In genomic region chr22:49913446-49913845, GRCh38 we compare ENCODE assay signal across 16 cellular contexts. TPM values are rescaled to one million over a fixed set of nuclear protein-coding genes. Genes with fewer than 3 reads are reported as not detected.
A peak's percentile ranks its signal among the peaks of the same experiment; 100 is the strongest.
DNase-seq lines count a peak whose midpoint lies in the region; ATAC-seq, FAIRE-seq and TF ChIP-seq lines count a peak whose summit lies in the region.
"Had no signal": no experiment of that assay in that cellular context is flagged by ENCODE, and none has a peak within 500 bp of the region (broad histone marks: within the 10 kb centered on the region; RNA-seq: fewer than 3 reads in every experiment).

No MANE protein-coding gene starts in this region.

- no peak overlapping the region for H3K27ac ChIP-seq in CD4-positive, CD25-positive, alpha-beta regulatory T cell (ENCODE audit: insufficient read depth, low read length, poor library complexity, severe bottlenecking)
- no peak overlapping the region for H3K27ac ChIP-seq in kidney (ENCODE audit: low read depth in 2 of 2, low read length in 2 of 2)
- H3K27ac ChIP-seq: GM23248, HL-60 had no signal

- no peak for DNase-seq in CD4-positive, CD25-positive, alpha-beta regulatory T cell
- DNase-seq in kidney (peak; percentile 35), neural crest cell (ENCODE audit: low read depth, low spot score) (no peak), sciatic nerve (ENCODE audit: low spot score) (no peak)
- DNase-seq: BE2C; C1 segment of cervical spinal cord; Caco-2; CD4-positive, alpha-beta T cell; GM23248 had no signal

- H3K36me3 ChIP-seq in CD4-positive, CD25-positive, alpha-beta regulatory T cell (ENCODE audit: control insufficient read depth, insufficient read depth, low read length), result peaks cover 35% of the 10 kb centered on the region
- H3K36me3 ChIP-seq in kidney (ENCODE audit: control insufficient read depth in 1 of 2, insufficient read depth in 2 of 2, low read length in 2 of 2), result peaks cover 0 to 8% of the 10 kb centered on the region in 2 donors

- peaks cover 0 to 30% (median 8%) of the 10 kb centered on the region in 4 donors for H3K4me1 Mint-ChIP-seq in CD4-positive, CD25-positive, alpha-beta regulatory T cell
- no peaks in the 10 kb centered on the region for H3K4me1 Mint-ChIP-seq in neural crest cell
- H3K4me1 Mint-ChIP-seq in activated T-helper 17 cell treated with anti-CD3 and anti-CD28 coated beads, Interleukin-2, amount 50 U/mL, for 72 hours, result no peaks in the 10 kb centered on the region

- TF ChIP-seq CTCF in kidney (IDR thresholded peaks at IDR 0.05; ENCODE audit: borderline replicate concordance, extremely low read depth, insufficient read depth) (no peak), neural crest cell (conservative IDR thresholded peaks at IDR 0.05) (no peak)

- H3K27me3 ChIP-seq in CD4-positive, CD25-positive, alpha-beta regulatory T cell (ENCODE audit: control insufficient read depth, insufficient read depth, low read length), result no peaks in the 10 kb centered on the region
- H3K27me3 ChIP-seq: BE2C had no signal

- H3K27ac Mint-ChIP-seq in CD4-positive, CD25-positive, alpha-beta regulatory T cell, result peak overlapping the region in 2 of 3 donors; percentile 43 to 62
- H3K27ac Mint-ChIP-seq in neural crest cell (ENCODE audit: unreplicated experiment), result peak overlapping the region; percentile 57
- H3K27ac Mint-ChIP-seq in activated T-helper 17 cell treated with anti-CD3 and anti-CD28 coated beads, Interleukin-2, amount 50 U/mL, for 72 hours, result no peak overlapping the region
- H3K27ac Mint-ChIP-seq: CD4-positive, alpha-beta T cell had no signal

- no peaks in the 10 kb centered on the region for H3K9me3 ChIP-seq in CD4-positive, CD25-positive, alpha-beta regulatory T cell (ENCODE audit: control insufficient read depth in 2 of 2, low read length in 2 of 2)
- H3K9me3 ChIP-seq in kidney (ENCODE audit: control insufficient read depth in 1 of 2, low read length in 2 of 2), result no peaks in the 10 kb centered on the region
- H3K9me3 ChIP-seq: BE2C, Caco-2, HAP-1 had no signal

- H3K4me3 Mint-ChIP-seq in CD4-positive, CD25-positive, alpha-beta regulatory T cell, result no peak overlapping the region
- peak overlapping the region; percentile 25 for H3K4me3 Mint-ChIP-seq in neural crest cell
- no peak overlapping the region for H3K4me3 Mint-ChIP-seq in activated T-helper 17 cell treated with anti-CD3 and anti-CD28 coated beads, Interleukin-2, amount 50 U/mL, for 72 hours

- H3K9me3 Mint-ChIP-seq in CD4-positive, CD25-positive, alpha-beta regulatory T cell, result no peaks in the 10 kb centered on the region
- H3K9me3 Mint-ChIP-seq in neural crest cell, result no peaks in the 10 kb centered on the region
- no peaks in the 10 kb centered on the region for H3K9me3 Mint-ChIP-seq in activated T-helper 17 cell treated with anti-CD3 and anti-CD28 coated beads, Interleukin-2, amount 50 U/mL, for 72 hours
- H3K9me3 Mint-ChIP-seq: CD4-positive, alpha-beta T cell had no signal

- intact Hi-C loops in kidney (cut with DNase I), result no loop called here
- intact Hi-C loops in sciatic nerve (cut with DNase I), result no loop called here

- FAIRE-seq in kidney (lab: Jason Lieb, UNC), result no peak
- FAIRE-seq: D721Med, G401.6, GM12891 had no signal

- no peaks in the 10 kb centered on the region for H3K36me3 Mint-ChIP-seq in CD4-positive, CD25-positive, alpha-beta regulatory T cell
- H3K36me3 Mint-ChIP-seq in neural crest cell (ENCODE audit: low read depth), result no peaks in the 10 kb centered on the region
- peaks cover 32% of the 10 kb centered on the region for H3K36me3 Mint-ChIP-seq in activated T-helper 17 cell treated with anti-CD3 and anti-CD28 coated beads, Interleukin-2, amount 50 U/mL, for 72 hours (ENCODE audit: low read depth)

- no peaks in the 10 kb centered on the region for H3K27me3 Mint-ChIP-seq in CD4-positive, CD25-positive, alpha-beta regulatory T cell
- H3K27me3 Mint-ChIP-seq in neural crest cell (ENCODE audit: low read depth), result no peaks in the 10 kb centered on the region
- H3K27me3 Mint-ChIP-seq in activated T-helper 17 cell treated with anti-CD3 and anti-CD28 coated beads, Interleukin-2, amount 50 U/mL, for 72 hours, result no peaks in the 10 kb centered on the region
- H3K27me3 Mint-ChIP-seq: CD4-positive, alpha-beta T cell had no signal

- H3K4me1 ChIP-seq in CD4-positive, CD25-positive, alpha-beta regulatory T cell (ENCODE audit: control insufficient read depth, insufficient read depth, low read length, poor library complexity, severe bottlenecking), result peaks cover 16% of the 10 kb centered on the region
- peaks cover 0 to 4% of the 10 kb centered on the region in 2 donors for H3K4me1 ChIP-seq in kidney (ENCODE audit: control insufficient read depth in 1 of 2, insufficient read depth in 1 of 2, low read depth in 1 of 2, low read length in 2 of 2)
- H3K4me1 ChIP-seq: BE2C, HAP-1 had no signal

- H3K9ac ChIP-seq in kidney (ENCODE audit: low read length in 2 of 2), result no peak overlapping the region
- H3K9ac ChIP-seq: GM23248 had no signal

- no peak overlapping the region for H3K4me3 ChIP-seq in CD4-positive, CD25-positive, alpha-beta regulatory T cell (ENCODE audit: low read depth, low read length)
- H3K4me3 ChIP-seq in kidney (ENCODE audit: low read length in 2 of 2), result no peak overlapping the region
- H3K4me3 ChIP-seq: GM23248, HAP-1 had no signal

- ATAC-seq in CD4-positive, CD25-positive, alpha-beta regulatory T cell (ENCODE audit: low read depth in 2 of 2), result no peak
- ATAC-seq in sciatic nerve (no peak), HG03460 (IDR thresholded peaks at IDR 0.05; ENCODE audit: unreplicated experiment) (no peak)
- ATAC-seq in activated T-helper 17 cell treated with anti-CD3 and anti-CD28 coated beads, Interleukin-2, amount 50 U/mL, for 72 hours (replicated peaks), result no peak

RNA-seq across cellular contexts. Expression of gene ALG12, which starts 4.8 kb away (rescaled TPM):
- 18.1 TPM for total RNA-seq in CD4-positive, CD25-positive, alpha-beta regulatory T cell
- 10 to 100 TPM; 12.6 to 16.9 (median 15.0) TPM for polyA plus RNA-seq in CD4-positive, CD25-positive, alpha-beta regulatory T cell
- total RNA-seq in kidney, result 28.4 TPM
- 27.2 TPM for polyA plus RNA-seq in kidney (ENCODE audit: insufficient read depth, low read depth, low replicate concordance)
- 21.2 and 24.7 TPM in 2 replicates for total RNA-seq in neural crest cell
- 13.6 TPM for total RNA-seq in sciatic nerve
- total RNA-seq in activated T-helper 17 cell treated with anti-CD3 and anti-CD28 coated beads, Interleukin-2, amount 50 U/mL, for 72 hours, result 10 to 100 TPM; 19.5 to 21.9 TPM

RNA-seq across cellular contexts. Expression of gene CRELD2, which starts 5.0 kb away (rescaled TPM):
- total RNA-seq in CD4-positive, CD25-positive, alpha-beta regulatory T cell, result 37.8 TPM
- polyA plus RNA-seq in CD4-positive, CD25-positive, alpha-beta regulatory T cell, result 10 to 100 TPM; 22.4 to 38.2 (median 31.8) TPM
- total RNA-seq in kidney (54.0 TPM), neural crest cell (39.6 and 43.8 TPM in 2 replicates), sciatic nerve (35.8 TPM)
- 37.3 TPM for polyA plus RNA-seq in kidney (ENCODE audit: insufficient read depth, low read depth, low replicate concordance)
- 10 to 100 TPM; 22.7 to 38.6 TPM for total RNA-seq in activated T-helper 17 cell treated with anti-CD3 and anti-CD28 coated beads, Interleukin-2, amount 50 U/mL, for 72 hours

RNA-seq across cellular contexts. Expression of gene PIM3, which starts 47.1 kb away (rescaled TPM):
- total RNA-seq in CD4-positive, CD25-positive, alpha-beta regulatory T cell, result 294 TPM
- 10 to 100 TPM; 34.0 to 47.1 (median 40.3) TPM for polyA plus RNA-seq in CD4-positive, CD25-positive, alpha-beta regulatory T cell
- 107 TPM for total RNA-seq in kidney
- polyA plus RNA-seq in kidney (ENCODE audit: insufficient read depth, low read depth, low replicate concordance), result 96.5 TPM
- total RNA-seq in neural crest cell, result 29.9 and 31.0 TPM in 2 replicates
- 62.2 TPM for total RNA-seq in sciatic nerve
- 100 to 1,000 TPM in 1 of 2 donors, 10 to 100 TPM in 1; 94.8 to 235 TPM for total RNA-seq in activated T-helper 17 cell treated with anti-CD3 and anti-CD28 coated beads, Interleukin-2, amount 50 U/mL, for 72 hours

RNA-seq across cellular contexts. Expression of gene ZBED4, which starts 59.8 kb away (rescaled TPM):
- 17.1 TPM for total RNA-seq in CD4-positive, CD25-positive, alpha-beta regulatory T cell
- 1 to 10 TPM; 6.1 to 7.4 (median 6.9) TPM for polyA plus RNA-seq in CD4-positive, CD25-positive, alpha-beta regulatory T cell
- total RNA-seq in kidney (12.9 TPM), neural crest cell (43.8 and 44.5 TPM in 2 replicates), sciatic nerve (8.0 TPM)
- 2.1 TPM for polyA plus RNA-seq in kidney (ENCODE audit: insufficient read depth, low read depth, low replicate concordance)
- 10 to 100 TPM; 27.1 to 28.5 TPM for total RNA-seq in activated T-helper 17 cell treated with anti-CD3 and anti-CD28 coated beads, Interleukin-2, amount 50 U/mL, for 72 hours
